ENCODE assay signal across 8 cellular contexts in the genomic region with DNA sequence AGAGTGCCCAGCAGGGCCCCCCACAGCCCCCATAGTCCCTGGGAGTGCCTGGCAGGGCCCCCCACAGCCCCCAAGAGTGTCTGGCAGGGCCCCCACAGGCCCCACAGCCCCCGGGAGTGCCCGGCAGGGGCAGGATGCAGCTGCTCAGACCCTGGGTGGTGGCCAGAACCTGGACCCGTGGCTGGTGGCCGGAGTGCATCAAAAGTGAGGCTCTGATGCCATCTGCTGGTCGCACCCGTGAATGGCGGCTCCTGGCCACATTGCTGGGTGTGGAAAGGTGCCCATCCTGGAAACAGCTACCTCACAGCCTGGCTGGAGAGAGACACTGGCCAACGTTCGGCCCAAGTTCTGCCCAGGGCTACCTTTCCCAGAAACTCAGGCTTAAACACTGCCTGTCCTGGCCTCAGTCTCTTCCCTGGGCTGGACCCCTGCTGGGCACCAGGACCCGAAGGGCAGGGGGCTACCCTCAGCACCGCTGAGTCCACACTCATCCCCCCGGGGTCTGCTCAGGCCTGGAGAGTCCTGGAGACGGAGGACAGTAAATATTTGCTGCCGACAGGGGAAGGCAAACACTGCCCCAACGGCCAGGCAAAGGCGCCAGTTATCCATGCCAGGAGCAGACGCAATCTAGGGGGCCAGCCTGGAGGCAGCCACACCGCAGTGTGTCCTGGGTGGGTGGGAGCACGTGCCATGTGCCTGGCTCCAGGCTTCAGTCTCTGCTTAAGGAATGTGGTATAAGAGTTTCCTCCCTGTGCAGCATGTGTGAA. TPM values are rescaled to one million over a fixed set of nuclear protein-coding genes. Genes with fewer than 3 reads are reported as not detected.
DNase-seq lines count a peak whose midpoint lies in the region; ATAC-seq and TF ChIP-seq lines count a peak whose summit lies in the region.

No MANE protein-coding gene starts in this region.

- peaks cover 4% of the 10 kb centered on the region for H3K4me1 ChIP-seq in CD4-positive, CD25-positive, alpha-beta regulatory T cell (ENCODE audit: control insufficient read depth, insufficient read depth, low read length, poor library complexity, severe bottlenecking)
- H3K4me1 ChIP-seq in heart right ventricle, result peaks cover 2 to 20% (median 4%) of the 10 kb centered on the region in 9 donors

- DNase-seq in CD4-positive, CD25-positive, alpha-beta regulatory T cell, result peak in 2 of 3 donors; percentile 16 to 27
- DNase-seq in HEK293T (ENCODE audit: extremely low spot score), result peak; percentile 83
- peak; percentile 30 for DNase-seq in amniotic epithelial cell (ENCODE audit: low read depth)
- DNase-seq in heart right ventricle, result peak; percentile 64 to 75
- DNase-seq in sciatic nerve (ENCODE audit: low spot score), result peak; percentile 82

- CTCF ChIA-PET in HEK293T (lab: Yijun Ruan, JAX), result interaction anchor here (0.7 to 2.1 kb wide), 14 partner anchors 9 to 610 kb away, joined by 3 to 10 read pairs (median 4); no protein-coding TSS in a partner anchor

- H3K9me3 ChIP-seq in CD4-positive, CD25-positive, alpha-beta regulatory T cell (ENCODE audit: control insufficient read depth in 2 of 2, low read length in 2 of 2), result no peaks in the 10 kb centered on the region
- no peaks in the 10 kb centered on the region for H3K9me3 ChIP-seq in heart right ventricle

- no peak overlapping the region for H3K4me3 ChIP-seq in CD4-positive, CD25-positive, alpha-beta regulatory T cell (ENCODE audit: low read depth, low read length)
- no peak overlapping the region for H3K4me3 ChIP-seq in heart right ventricle

- no peak overlapping the region for H3K27ac ChIP-seq in CD4-positive, CD25-positive, alpha-beta regulatory T cell (ENCODE audit: insufficient read depth, low read length, poor library complexity, severe bottlenecking)
- H3K27ac ChIP-seq in heart right ventricle, result no peak overlapping the region

- H3K4me1 Mint-ChIP-seq in CD4-positive, CD25-positive, alpha-beta regulatory T cell, result peaks cover 0 to 4% (median 4%) of the 10 kb centered on the region in 4 donors

- 35 to 37% methylated on average over 19 of the region's 19 CpGs for WGBS in heart right ventricle, 2 donors

- POLR2A ChIA-PET in HEK293T (lab: Yijun Ruan, JAX), result interaction anchor here (0.9 kb wide), 1 partner anchor 209 kb away, joined by 3 read pairs; no protein-coding TSS in a partner anchor

- H3K9me3 Mint-ChIP-seq in CD4-positive, CD25-positive, alpha-beta regulatory T cell, result no peaks in the 10 kb centered on the region

- TF ChIP-seq POLR2A in GM18505 (IDR thresholded peaks at IDR 0.05; ENCODE audit: borderline replicate concordance, extremely low read depth, insufficient read depth, insufficient read length), result no peak

- H3K27me3 Mint-ChIP-seq in CD4-positive, CD25-positive, alpha-beta regulatory T cell, result peaks cover 3% of the 10 kb centered on the region

- intact Hi-C loops in heart right ventricle (cut with DNase I), result loop anchor here in 5 of 10 donors (1.0 to 10.0 kb wide), 6 partner anchors 272 to 512 kb away; no protein-coding TSS in a partner anchor
- intact Hi-C loops in sciatic nerve (cut with DNase I), result no loop called here

- H3K36me3 Mint-ChIP-seq in CD4-positive, CD25-positive, alpha-beta regulatory T cell, result no peaks in the 10 kb centered on the region

- H3K4me3 Mint-ChIP-seq in CD4-positive, CD25-positive, alpha-beta regulatory T cell, result no peak overlapping the region

- no peaks in the 10 kb centered on the region for H3K36me3 ChIP-seq in CD4-positive, CD25-positive, alpha-beta regulatory T cell (ENCODE audit: control insufficient read depth, insufficient read depth, low read length)
- H3K36me3 ChIP-seq in heart right ventricle, result no peaks in the 10 kb centered on the region

- ATAC-seq in CD4-positive, CD25-positive, alpha-beta regulatory T cell (ENCODE audit: low read depth in 2 of 2), result no peak
- ATAC-seq in SK-N-SH treated with all-trans-retinoic acid at 6 μM for 48 hours (peak; percentile 83), heart right ventricle (peak; percentile 32 to 74 (median 54)), sciatic nerve (peak; percentile 27), HG03571 (IDR thresholded peaks at IDR 0.05; ENCODE audit: unreplicated experiment) (no peak), GM18505 (IDR thresholded peaks at IDR 0.05; ENCODE audit: unreplicated experiment) (no peak)

- peak; percentile 69 to 86 (median 82) for TF ChIP-seq CTCF in heart right ventricle (IDR thresholded peaks at IDR 0.05)

- no peaks in the 10 kb centered on the region for H3K27me3 ChIP-seq in CD4-positive, CD25-positive, alpha-beta regulatory T cell (ENCODE audit: control insufficient read depth, insufficient read depth, low read length)
- H3K27me3 ChIP-seq in heart right ventricle, result peaks cover 0 to 20% (median 0%) of the 10 kb centered on the region in 7 donors

- no peak overlapping the region for H3K27ac Mint-ChIP-seq in CD4-positive, CD25-positive, alpha-beta regulatory T cell

TF ChIP-seq in HEK293T, 16 proteins besides CTCF, POLR2A, EP300 and RAD21:
- TF ChIP-seq TARDBP (IDR thresholded peaks at IDR 0.05) (no peak), HDGF (IDR thresholded peaks at IDR 0.05; ENCODE audit: borderline replicate concordance) (no peak), ZNF384 (IDR thresholded peaks at IDR 0.05) (no peak), LEF1 (IDR thresholded peaks at IDR 0.05; ENCODE audit: borderline replicate concordance) (no peak), L3MBTL2 (conservative IDR thresholded peaks at IDR 0.05) (no peak), ARNT (IDR thresholded peaks at IDR 0.05) (no peak), FOXM1 (IDR thresholded peaks at IDR 0.05; ENCODE audit: borderline replicate concordance) (no peak)
TF ChIP-seq in HEK293T: peak in this region for 0.

TF ChIP-seq in SK-N-SH treated with all-trans-retinoic acid at 6 μM for 48 hours, 23 proteins besides CTCF, POLR2A, EP300 and RAD21:
- no peak for TF ChIP-seq OSR1 (CRISPR knock-in tag; IDR thresholded peaks at IDR 0.05)
- no peak for TF ChIP-seq GLIS3 (CRISPR knock-in tag; IDR thresholded peaks at IDR 0.05)
- no peak for TF ChIP-seq BACH2 (CRISPR knock-in tag; IDR thresholded peaks at IDR 0.05; ENCODE audit: borderline replicate concordance)
- no peak for TF ChIP-seq PPARA (CRISPR knock-in tag; IDR thresholded peaks at IDR 0.05; ENCODE audit: borderline replicate concordance)
- TF ChIP-seq TOX (CRISPR knock-in tag; IDR thresholded peaks at IDR 0.05; ENCODE audit: borderline replicate concordance), result no peak

RNA-seq across cellular contexts. Expression of gene INS, which starts 4.4 kb away (rescaled TPM):
- total RNA-seq in CD4-positive, CD25-positive, alpha-beta regulatory T cell, result not detected
- not detected for polyA plus RNA-seq in CD4-positive, CD25-positive, alpha-beta regulatory T cell
- total RNA-seq in heart right ventricle (1 to 10 TPM in 1 of 10 donors, under 1 TPM in 1, not detected in 8; 0.76 to 1.0 TPM), sciatic nerve (1.5 TPM)
- polyA plus RNA-seq in heart right ventricle, result 1 to 10 TPM in 1 of 2 donors, not detected in 1; 3.3 TPM

RNA-seq across cellular contexts. Expression of gene TH, which starts 15.0 kb away (rescaled TPM):
- total RNA-seq in CD4-positive, CD25-positive, alpha-beta regulatory T cell, result not detected
- polyA plus RNA-seq in CD4-positive, CD25-positive, alpha-beta regulatory T cell, result not detected
- total RNA-seq in heart right ventricle, result not detected
- polyA plus RNA-seq in heart right ventricle, result under 1 TPM; 0.14 to 0.15 TPM
- total RNA-seq in sciatic nerve, result 0.36 TPM

RNA-seq across cellular contexts. Expression of gene IGF2, which starts 17.4 kb away (rescaled TPM):
- total RNA-seq in CD4-positive, CD25-positive, alpha-beta regulatory T cell, result 0.07 TPM
- polyA plus RNA-seq in CD4-positive, CD25-positive, alpha-beta regulatory T cell, result not detected
- total RNA-seq in heart right ventricle (100 to 1,000 TPM in 3 of 10 donors, 10 to 100 TPM in 7; 68.8 to 195 (median 81.6) TPM), sciatic nerve (473 TPM)
- 10 to 100 TPM; 36.0 to 85.9 TPM for polyA plus RNA-seq in heart right ventricle

Comparison
In these comparisons a context has a peak if more than half of its experiments do, and no peak if none do; other contexts are left out.
1. ATAC-seq: peak in SK-N-SH treated with all-trans-retinoic acid at 6 μM for 48 hours (single experiment), heart right ventricle (8 of 8) and sciatic nerve (single experiment); none in CD4-positive, CD25-positive, alpha-beta regulatory T cell (0 of 2), HG03571 (single experiment) and GM18505 (single experiment).
2. DNase-seq: peak in every context shown above with its lines; median percentile 83 in HEK293T; 82 in sciatic nerve; 70 in heart right ventricle; 30 in amniotic epithelial cell; 22 in CD4-positive, CD25-positive, alpha-beta regulatory T cell.
3. RNA of gene IGF2, which starts 17.4 kb away (total RNA-seq): 473 TPM in sciatic nerve (single experiment) and 68.8 to 195 TPM in heart right ventricle; 0.07 TPM in CD4-positive, CD25-positive, alpha-beta regulatory T cell (single experiment); every median in the first group is over 10 times any median in the second.